Comparison of ENCODE assay signal across 1 cellular context in genomic region chr15:96320703-96321421, GRCh38.
TF ChIP-seq lines count a peak whose summit lies in the region.

No MANE protein-coding gene starts in this region.

TF ChIP-seq in GM23338, 12 proteins besides CTCF, POLR2A, EP300 and RAD21 (continued from another document):
- TF ChIP-seq EZH2phosphoT487 (IDR thresholded peaks at IDR 0.05; ENCODE audit: unreplicated experiment) = no peak
- TF ChIP-seq ZNF114 (CRISPR knock-in tag; IDR thresholded peaks at IDR 0.05) = no peak
- TF ChIP-seq ZNF331 (CRISPR knock-in tag; IDR thresholded peaks at IDR 0.05; ENCODE audit: low read depth) = no peak
- peak; percentile 10 for TF ChIP-seq EZH2 (IDR thresholded peaks at IDR 0.05; ENCODE audit: low read depth, unreplicated experiment)
- no peak for TF ChIP-seq STAT1 (IDR thresholded peaks at IDR 0.05; ENCODE audit: unreplicated experiment)
- TF ChIP-seq JUNB (IDR thresholded peaks at IDR 0.05; ENCODE audit: unreplicated experiment) = no peak
